1 cellular context compared by ENCODE assay signal in the genomic region with DNA sequence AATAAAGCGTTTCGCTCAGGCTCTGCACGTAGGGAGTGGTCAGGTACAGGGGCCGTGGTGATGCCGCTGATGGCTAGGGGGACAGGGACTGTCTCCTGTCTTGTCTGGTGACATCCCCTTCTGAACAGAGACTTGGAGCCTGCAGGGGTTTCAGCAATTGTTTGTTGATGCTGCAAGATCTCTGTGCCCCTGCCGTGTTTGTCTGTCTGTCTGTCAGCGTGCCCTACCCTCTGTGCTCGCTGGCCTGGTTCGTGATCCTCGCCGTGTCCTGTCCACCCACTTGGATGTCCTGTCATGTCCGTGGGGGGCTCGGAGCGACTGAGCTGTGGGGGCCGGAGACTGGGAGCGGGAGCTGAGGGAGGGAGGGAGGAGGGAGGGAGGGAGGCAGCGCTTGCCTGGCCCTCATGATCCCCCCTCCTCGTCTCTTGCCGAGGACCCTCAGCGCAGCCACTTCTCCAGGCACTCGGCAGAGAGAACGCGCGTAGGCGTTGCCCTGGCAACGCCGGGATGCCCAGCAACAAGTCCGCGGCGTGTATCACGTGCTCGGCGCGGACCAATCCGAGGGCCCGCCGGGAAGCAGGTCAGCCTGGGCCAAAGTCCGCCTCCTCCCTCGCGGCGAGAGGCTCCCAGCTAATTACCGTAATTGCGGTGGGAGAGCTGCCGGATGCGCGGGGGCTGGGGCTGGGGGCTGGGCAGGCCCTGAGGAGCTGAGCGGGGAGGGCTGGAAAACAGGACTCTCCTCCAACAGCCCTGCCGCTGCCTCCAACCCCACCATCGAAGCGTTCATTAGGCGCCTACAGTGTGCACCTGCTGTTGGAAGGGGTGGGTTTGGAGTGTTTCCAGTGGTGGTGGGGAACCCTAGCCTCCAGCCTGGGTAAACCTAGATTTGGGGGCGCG.
A peak's percentile ranks its signal among the peaks of the same experiment; 100 is the strongest.
TF ChIP-seq lines count a peak whose summit lies in the region.

No MANE protein-coding gene starts in this region.

TF ChIP-seq in HepG2, 621 proteins besides CTCF, POLR2A, EP300 and RAD21 (continued from another document and continues in another):
- TF ChIP-seq, protein P1, sequence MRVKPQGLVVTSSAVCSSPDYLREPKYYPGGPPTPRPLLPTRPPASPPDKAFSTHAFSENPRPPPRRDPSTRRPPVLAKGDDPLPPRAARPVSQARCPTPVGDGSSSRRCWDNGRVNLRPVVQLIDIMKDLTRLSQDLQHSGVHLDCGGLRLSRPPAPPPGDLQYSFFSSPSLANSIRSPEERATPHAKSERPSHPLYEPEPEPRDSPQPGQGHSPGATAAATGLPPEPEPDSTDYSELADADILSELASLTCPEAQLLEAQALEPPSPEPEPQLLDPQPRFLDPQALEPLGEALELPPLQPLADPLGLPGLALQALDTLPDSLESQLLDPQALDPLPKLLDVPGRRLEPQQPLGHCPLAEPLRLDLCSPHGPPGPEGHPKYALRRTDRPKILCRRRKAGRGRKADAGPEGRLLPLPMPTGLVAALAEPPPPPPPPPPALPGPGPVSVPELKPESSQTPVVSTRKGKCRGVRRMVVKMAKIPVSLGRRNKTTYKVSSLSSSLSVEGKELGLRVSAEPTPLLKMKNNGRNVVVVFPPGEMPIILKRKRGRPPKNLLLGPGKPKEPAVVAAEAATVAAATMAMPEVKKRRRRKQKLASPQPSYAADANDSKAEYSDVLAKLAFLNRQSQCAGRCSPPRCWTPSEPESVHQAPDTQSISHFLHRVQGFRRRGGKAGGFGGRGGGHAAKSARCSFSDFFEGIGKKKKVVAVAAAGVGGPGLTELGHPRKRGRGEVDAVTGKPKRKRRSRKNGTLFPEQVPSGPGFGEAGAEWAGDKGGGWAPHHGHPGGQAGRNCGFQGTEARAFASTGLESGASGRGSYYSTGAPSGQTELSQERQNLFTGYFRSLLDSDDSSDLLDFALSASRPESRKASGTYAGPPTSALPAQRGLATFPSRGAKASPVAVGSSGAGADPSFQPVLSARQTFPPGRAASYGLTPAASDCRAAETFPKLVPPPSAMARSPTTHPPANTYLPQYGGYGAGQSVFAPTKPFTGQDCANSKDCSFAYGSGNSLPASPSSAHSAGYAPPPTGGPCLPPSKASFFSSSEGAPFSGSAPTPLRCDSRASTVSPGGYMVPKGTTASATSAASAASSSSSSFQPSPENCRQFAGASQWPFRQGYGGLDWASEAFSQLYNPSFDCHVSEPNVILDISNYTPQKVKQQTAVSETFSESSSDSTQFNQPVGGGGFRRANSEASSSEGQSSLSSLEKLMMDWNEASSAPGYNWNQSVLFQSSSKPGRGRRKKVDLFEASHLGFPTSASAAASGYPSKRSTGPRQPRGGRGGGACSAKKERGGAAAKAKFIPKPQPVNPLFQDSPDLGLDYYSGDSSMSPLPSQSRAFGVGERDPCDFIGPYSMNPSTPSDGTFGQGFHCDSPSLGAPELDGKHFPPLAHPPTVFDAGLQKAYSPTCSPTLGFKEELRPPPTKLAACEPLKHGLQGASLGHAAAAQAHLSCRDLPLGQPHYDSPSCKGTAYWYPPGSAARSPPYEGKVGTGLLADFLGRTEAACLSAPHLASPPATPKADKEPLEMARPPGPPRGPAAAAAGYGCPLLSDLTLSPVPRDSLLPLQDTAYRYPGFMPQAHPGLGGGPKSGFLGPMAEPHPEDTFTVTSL (CRISPR knock-in tag; IDR thresholded peaks at IDR 0.05; ENCODE audit: borderline replicate concordance), result no peak
- TF ChIP-seq, protein P2, sequence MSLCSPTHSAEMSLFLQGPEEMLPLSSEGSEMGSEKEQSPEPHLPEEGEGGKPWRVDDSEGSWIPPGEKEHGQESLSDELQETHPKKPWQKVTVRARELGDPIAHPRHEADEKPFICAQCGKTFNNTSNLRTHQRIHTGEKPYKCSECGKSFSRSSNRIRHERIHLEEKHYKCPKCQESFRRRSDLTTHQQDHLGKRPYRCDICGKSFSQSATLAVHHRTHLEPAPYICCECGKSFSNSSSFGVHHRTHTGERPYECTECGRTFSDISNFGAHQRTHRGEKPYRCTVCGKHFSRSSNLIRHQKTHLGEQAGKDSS (CRISPR knock-in tag; IDR thresholded peaks at IDR 0.05; ENCODE audit: borderline replicate concordance, low read depth), result 0 out of 2 replicates have a peak, but pooled peaks have one; percentile 43
- TF ChIP-seq RELA (CRISPR knock-in tag; IDR thresholded peaks at IDR 0.05) (no peak), ZFYVE20 (CRISPR knock-in tag; IDR thresholded peaks at IDR 0.05; ENCODE audit: borderline replicate concordance, low read depth) (no peak), MXI1 (IDR thresholded peaks at IDR 0.05; ENCODE audit: borderline replicate concordance, low read depth, low read length) (peak; percentile 98), SIN3B (IDR thresholded peaks at IDR 0.05; ENCODE audit: low read length) (no peak), SP4 (CRISPR knock-in tag; IDR thresholded peaks at IDR 0.05) (peak; percentile 68), ZMYM3 (CRISPR knock-in tag; IDR thresholded peaks at IDR 0.05) (peak; percentile 69), AKAP8 (CRISPR knock-in tag; IDR thresholded peaks at IDR 0.05) (peak; percentile 58; the same call in 1 of the 2 replicates), ZKSCAN8 (CRISPR knock-in tag; IDR thresholded peaks at IDR 0.05; ENCODE audit: borderline replicate concordance) (peak; percentile 99), ELF3 (CRISPR knock-in tag; IDR thresholded peaks at IDR 0.05) (peak; percentile 61; the same call in 1 of the 2 replicates), KLF16 (CRISPR knock-in tag; IDR thresholded peaks at IDR 0.05) (peak in 1 of 2 experiments; percentile 45; a peak in 1 of 4 replicates), HOXA7 (CRISPR knock-in tag; IDR thresholded peaks at IDR 0.05) (no peak), CCAR2 (optimal IDR thresholded peaks at IDR 0.05; ENCODE audit: low read depth, low read length) (no peak), ARNTL (CRISPR knock-in tag; IDR thresholded peaks at IDR 0.05) (0 out of 2 replicates have a peak, but pooled peaks have one; percentile 42), ZBTB7B (CRISPR knock-in tag; IDR thresholded peaks at IDR 0.05) (0 out of 2 replicates have a peak, but pooled peaks have one; percentile 47), SAP130 (CRISPR knock-in tag; IDR thresholded peaks at IDR 0.05; ENCODE audit: low read depth) (peak; percentile 96), ZNF605 (CRISPR knock-in tag; IDR thresholded peaks at IDR 0.05) (0 out of 2 replicates have a peak, but pooled peaks have one; percentile 38), MIER3 (CRISPR knock-in tag; IDR thresholded peaks at IDR 0.05; ENCODE audit: borderline replicate concordance) (no peak; the same call in 1 of the 2 replicates)
- TF ChIP-seq, protein P3, sequence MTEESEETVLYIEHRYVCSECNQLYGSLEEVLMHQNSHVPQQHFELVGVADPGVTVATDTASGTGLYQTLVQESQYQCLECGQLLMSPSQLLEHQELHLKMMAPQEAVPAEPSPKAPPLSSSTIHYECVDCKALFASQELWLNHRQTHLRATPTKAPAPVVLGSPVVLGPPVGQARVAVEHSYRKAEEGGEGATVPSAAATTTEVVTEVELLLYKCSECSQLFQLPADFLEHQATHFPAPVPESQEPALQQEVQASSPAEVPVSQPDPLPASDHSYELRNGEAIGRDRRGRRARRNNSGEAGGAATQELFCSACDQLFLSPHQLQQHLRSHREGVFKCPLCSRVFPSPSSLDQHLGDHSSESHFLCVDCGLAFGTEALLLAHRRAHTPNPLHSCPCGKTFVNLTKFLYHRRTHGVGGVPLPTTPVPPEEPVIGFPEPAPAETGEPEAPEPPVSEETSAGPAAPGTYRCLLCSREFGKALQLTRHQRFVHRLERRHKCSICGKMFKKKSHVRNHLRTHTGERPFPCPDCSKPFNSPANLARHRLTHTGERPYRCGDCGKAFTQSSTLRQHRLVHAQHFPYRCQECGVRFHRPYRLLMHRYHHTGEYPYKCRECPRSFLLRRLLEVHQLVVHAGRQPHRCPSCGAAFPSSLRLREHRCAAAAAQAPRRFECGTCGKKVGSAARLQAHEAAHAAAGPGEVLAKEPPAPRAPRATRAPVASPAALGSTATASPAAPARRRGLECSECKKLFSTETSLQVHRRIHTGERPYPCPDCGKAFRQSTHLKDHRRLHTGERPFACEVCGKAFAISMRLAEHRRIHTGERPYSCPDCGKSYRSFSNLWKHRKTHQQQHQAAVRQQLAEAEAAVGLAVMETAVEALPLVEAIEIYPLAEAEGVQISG (CRISPR knock-in tag; IDR thresholded peaks at IDR 0.05), result peak; percentile 59
- TF ChIP-seq, protein P4, sequence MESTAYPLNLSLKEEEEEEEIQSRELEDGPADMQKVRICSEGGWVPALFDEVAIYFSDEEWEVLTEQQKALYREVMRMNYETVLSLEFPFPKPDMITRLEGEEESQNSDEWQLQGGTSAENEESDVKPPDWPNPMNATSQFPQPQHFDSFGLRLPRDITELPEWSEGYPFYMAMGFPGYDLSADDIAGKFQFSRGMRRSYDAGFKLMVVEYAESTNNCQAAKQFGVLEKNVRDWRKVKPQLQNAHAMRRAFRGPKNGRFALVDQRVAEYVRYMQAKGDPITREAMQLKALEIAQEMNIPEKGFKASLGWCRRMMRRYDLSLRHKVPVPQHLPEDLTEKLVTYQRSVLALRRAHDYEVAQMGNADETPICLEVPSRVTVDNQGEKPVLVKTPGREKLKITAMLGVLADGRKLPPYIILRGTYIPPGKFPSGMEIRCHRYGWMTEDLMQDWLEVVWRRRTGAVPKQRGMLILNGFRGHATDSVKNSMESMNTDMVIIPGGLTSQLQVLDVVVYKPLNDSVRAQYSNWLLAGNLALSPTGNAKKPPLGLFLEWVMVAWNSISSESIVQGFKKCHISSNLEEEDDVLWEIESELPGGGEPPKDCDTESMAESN (CRISPR knock-in tag; conservative IDR thresholded peaks at IDR 0.05), result peak; percentile 72; the same call in 1 of the 2 replicates
- TF ChIP-seq, protein P5, sequence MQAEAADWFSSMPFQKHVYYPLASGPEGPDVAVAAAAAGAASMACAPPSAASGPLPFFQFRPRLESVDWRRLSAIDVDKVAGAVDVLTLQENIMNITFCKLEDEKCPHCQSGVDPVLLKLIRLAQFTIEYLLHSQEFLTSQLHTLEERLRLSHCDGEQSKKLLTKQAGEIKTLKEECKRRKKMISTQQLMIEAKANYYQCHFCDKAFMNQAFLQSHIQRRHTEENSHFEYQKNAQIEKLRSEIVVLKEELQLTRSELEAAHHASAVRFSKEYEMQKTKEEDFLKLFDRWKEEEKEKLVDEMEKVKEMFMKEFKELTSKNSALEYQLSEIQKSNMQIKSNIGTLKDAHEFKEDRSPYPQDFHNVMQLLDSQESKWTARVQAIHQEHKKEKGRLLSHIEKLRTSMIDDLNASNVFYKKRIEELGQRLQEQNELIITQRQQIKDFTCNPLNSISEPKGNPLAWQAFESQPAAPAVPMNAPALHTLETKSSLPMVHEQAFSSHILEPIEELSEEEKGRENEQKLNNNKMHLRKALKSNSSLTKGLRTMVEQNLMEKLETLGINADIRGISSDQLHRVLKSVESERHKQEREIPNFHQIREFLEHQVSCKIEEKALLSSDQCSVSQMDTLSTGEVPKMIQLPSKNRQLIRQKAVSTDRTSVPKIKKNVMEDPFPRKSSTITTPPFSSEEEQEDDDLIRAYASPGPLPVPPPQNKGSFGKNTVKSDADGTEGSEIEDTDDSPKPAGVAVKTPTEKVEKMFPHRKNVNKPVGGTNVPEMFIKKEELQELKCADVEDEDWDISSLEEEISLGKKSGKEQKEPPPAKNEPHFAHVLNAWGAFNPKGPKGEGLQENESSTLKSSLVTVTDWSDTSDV (CRISPR knock-in tag; IDR thresholded peaks at IDR 0.05), result no peak
- TF ChIP-seq, protein P6, sequence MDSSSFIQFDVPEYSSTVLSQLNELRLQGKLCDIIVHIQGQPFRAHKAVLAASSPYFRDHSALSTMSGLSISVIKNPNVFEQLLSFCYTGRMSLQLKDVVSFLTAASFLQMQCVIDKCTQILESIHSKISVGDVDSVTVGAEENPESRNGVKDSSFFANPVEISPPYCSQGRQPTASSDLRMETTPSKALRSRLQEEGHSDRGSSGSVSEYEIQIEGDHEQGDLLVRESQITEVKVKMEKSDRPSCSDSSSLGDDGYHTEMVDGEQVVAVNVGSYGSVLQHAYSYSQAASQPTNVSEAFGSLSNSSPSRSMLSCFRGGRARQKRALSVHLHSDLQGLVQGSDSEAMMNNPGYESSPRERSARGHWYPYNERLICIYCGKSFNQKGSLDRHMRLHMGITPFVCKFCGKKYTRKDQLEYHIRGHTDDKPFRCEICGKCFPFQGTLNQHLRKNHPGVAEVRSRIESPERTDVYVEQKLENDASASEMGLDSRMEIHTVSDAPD (CRISPR knock-in tag; IDR thresholded peaks at IDR 0.05), result no peak
- TF ChIP-seq, protein P7, sequence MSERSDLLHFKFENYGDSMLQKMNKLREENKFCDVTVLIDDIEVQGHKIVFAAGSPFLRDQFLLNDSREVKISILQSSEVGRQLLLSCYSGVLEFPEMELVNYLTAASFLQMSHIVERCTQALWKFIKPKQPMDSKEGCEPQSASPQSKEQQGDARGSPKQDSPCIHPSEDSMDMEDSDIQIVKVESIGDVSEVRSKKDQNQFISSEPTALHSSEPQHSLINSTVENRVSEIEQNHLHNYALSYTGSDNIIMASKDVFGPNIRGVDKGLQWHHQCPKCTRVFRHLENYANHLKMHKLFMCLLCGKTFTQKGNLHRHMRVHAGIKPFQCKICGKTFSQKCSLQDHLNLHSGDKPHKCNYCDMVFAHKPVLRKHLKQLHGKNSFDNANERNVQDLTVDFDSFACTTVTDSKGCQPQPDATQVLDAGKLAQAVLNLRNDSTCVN (CRISPR knock-in tag; IDR thresholded peaks at IDR 0.05; ENCODE audit: borderline replicate concordance), result peak; percentile 38; the same call in 1 of the 2 replicates
- TF ChIP-seq, protein P8, sequence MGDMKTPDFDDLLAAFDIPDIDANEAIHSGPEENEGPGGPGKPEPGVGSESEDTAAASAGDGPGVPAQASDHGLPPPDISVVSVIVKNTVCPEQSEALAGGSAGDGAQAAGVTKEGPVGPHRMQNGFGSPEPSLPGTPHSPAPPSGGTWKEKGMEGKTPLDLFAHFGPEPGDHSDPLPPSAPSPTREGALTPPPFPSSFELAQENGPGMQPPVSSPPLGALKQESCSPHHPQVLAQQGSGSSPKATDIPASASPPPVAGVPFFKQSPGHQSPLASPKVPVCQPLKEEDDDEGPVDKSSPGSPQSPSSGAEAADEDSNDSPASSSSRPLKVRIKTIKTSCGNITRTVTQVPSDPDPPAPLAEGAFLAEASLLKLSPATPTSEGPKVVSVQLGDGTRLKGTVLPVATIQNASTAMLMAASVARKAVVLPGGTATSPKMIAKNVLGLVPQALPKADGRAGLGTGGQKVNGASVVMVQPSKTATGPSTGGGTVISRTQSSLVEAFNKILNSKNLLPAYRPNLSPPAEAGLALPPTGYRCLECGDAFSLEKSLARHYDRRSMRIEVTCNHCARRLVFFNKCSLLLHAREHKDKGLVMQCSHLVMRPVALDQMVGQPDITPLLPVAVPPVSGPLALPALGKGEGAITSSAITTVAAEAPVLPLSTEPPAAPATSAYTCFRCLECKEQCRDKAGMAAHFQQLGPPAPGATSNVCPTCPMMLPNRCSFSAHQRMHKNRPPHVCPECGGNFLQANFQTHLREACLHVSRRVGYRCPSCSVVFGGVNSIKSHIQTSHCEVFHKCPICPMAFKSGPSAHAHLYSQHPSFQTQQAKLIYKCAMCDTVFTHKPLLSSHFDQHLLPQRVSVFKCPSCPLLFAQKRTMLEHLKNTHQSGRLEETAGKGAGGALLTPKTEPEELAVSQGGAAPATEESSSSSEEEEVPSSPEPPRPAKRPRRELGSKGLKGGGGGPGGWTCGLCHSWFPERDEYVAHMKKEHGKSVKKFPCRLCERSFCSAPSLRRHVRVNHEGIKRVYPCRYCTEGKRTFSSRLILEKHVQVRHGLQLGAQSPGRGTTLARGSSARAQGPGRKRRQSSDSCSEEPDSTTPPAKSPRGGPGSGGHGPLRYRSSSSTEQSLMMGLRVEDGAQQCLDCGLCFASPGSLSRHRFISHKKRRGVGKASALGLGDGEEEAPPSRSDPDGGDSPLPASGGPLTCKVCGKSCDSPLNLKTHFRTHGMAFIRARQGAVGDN (CRISPR knock-in tag; IDR thresholded peaks at IDR 0.05), result peak; percentile 81
- TF ChIP-seq, protein P9, sequence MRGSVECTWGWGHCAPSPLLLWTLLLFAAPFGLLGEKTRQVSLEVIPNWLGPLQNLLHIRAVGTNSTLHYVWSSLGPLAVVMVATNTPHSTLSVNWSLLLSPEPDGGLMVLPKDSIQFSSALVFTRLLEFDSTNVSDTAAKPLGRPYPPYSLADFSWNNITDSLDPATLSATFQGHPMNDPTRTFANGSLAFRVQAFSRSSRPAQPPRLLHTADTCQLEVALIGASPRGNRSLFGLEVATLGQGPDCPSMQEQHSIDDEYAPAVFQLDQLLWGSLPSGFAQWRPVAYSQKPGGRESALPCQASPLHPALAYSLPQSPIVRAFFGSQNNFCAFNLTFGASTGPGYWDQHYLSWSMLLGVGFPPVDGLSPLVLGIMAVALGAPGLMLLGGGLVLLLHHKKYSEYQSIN (CRISPR knock-in tag; IDR thresholded peaks at IDR 0.05; ENCODE audit: borderline replicate concordance), result no peak
